In genomic region chr1:109527098-109527811, GRCh38 we compare ENCODE assay signal across 1 cellular context.
TF ChIP-seq lines count a peak whose summit lies in the region.

No MANE protein-coding gene starts in this region.

TF ChIP-seq in GM12878, 131 proteins besides CTCF, POLR2A, EP300 and RAD21 (continues in another document):
- TF ChIP-seq SUPT20H (IDR thresholded peaks at IDR 0.05; ENCODE audit: borderline replicate concordance, control insufficient read depth, low read depth, low read length), result no peak
- no peak for TF ChIP-seq NFYA (IDR thresholded peaks at IDR 0.05; ENCODE audit: borderline replicate concordance, low read depth, low read length)
- no peak for TF ChIP-seq ESRRA (IDR thresholded peaks at IDR 0.05; ENCODE audit: low read length)
- no peak for TF ChIP-seq BCLAF1 (IDR thresholded peaks at IDR 0.05)
- no peak for TF ChIP-seq ZNF384 (IDR thresholded peaks at IDR 0.05; ENCODE audit: borderline replicate concordance, low read depth, low read length)
- TF ChIP-seq NFIC (IDR thresholded peaks at IDR 0.05; ENCODE audit: low read depth, low read length), result peak; percentile 47; the same call in 1 of the 2 replicates
- no peak for TF ChIP-seq SMAD1 (IDR thresholded peaks at IDR 0.05; ENCODE audit: low read depth, partially characterized antibody)
- TF ChIP-seq HDAC6 (IDR thresholded peaks at IDR 0.05; ENCODE audit: unreplicated experiment), result no peak
- TF ChIP-seq SIN3A (IDR thresholded peaks at IDR 0.05; ENCODE audit: low read depth, low read length), result no peak
- TF ChIP-seq, protein P1, sequence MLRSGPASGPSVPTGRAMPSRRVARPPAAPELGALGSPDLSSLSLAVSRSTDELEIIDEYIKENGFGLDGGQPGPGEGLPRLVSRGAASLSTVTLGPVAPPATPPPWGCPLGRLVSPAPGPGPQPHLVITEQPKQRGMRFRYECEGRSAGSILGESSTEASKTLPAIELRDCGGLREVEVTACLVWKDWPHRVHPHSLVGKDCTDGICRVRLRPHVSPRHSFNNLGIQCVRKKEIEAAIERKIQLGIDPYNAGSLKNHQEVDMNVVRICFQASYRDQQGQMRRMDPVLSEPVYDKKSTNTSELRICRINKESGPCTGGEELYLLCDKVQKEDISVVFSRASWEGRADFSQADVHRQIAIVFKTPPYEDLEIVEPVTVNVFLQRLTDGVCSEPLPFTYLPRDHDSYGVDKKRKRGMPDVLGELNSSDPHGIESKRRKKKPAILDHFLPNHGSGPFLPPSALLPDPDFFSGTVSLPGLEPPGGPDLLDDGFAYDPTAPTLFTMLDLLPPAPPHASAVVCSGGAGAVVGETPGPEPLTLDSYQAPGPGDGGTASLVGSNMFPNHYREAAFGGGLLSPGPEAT (IDR thresholded peaks at IDR 0.05; ENCODE audit: low read depth), result peak; percentile 98
- no peak for TF ChIP-seq RB1 (IDR thresholded peaks at IDR 0.05; ENCODE audit: borderline replicate concordance)
- TF ChIP-seq USF1 (IDR thresholded peaks at IDR 0.05; ENCODE audit: borderline replicate concordance, extremely low read length, insufficient read depth, low read depth, low read length), result no peak
- no peak for TF ChIP-seq RFX5 (IDR thresholded peaks at IDR 0.05; ENCODE audit: low read depth, low read length)
- peak; percentile 68 for TF ChIP-seq MEF2B (IDR thresholded peaks at IDR 0.05; ENCODE audit: partially characterized antibody, poor library complexity, severe bottlenecking)
- TF ChIP-seq WRNIP1 (IDR thresholded peaks at IDR 0.05; ENCODE audit: borderline replicate concordance, low read depth, low read length), result no peak
- 0 out of 2 replicates have a peak, but pooled peaks have one; percentile 24 for TF ChIP-seq ZNF24 (IDR thresholded peaks at IDR 0.05)
- TF ChIP-seq LARP7 (IDR thresholded peaks at IDR 0.05), result no peak
- TF ChIP-seq FOXM1 (IDR thresholded peaks at IDR 0.05; ENCODE audit: low read depth, low read length), result peak; percentile 34; the same call in 1 of the 2 replicates
- TF ChIP-seq YBX1 (IDR thresholded peaks at IDR 0.05), result no peak
- TF ChIP-seq BACH1 (IDR thresholded peaks at IDR 0.05; ENCODE audit: borderline replicate concordance), result no peak
- TF ChIP-seq YY1 (IDR thresholded peaks at IDR 0.05; ENCODE audit: low read depth, low read length), result no peak
- TF ChIP-seq ATF7 (IDR thresholded peaks at IDR 0.05; ENCODE audit: low read depth), result peak; percentile 65
- TF ChIP-seq NRF1 (conservative IDR thresholded peaks at IDR 0.05; ENCODE audit: low read depth, low read length), result no peak
- TF ChIP-seq MTA3 (IDR thresholded peaks at IDR 0.05; ENCODE audit: borderline replicate concordance, low read length), result no peak
- TF ChIP-seq ZBTB33 (IDR thresholded peaks at IDR 0.05), result no peak
- no peak for TF ChIP-seq ZNF274 (IDR thresholded peaks at IDR 0.05; ENCODE audit: insufficient read depth, insufficient read length)
- TF ChIP-seq MLLT1 (IDR thresholded peaks at IDR 0.05), result peak; percentile 55; the same call in 1 of the 2 replicates
- TF ChIP-seq FOXK2 (IDR thresholded peaks at IDR 0.05), result no peak
- no peak for TF ChIP-seq PAX8 (IDR thresholded peaks at IDR 0.05)
- no peak for TF ChIP-seq HSF1 (IDR thresholded peaks at IDR 0.05; ENCODE audit: low read depth, low read length)
- TF ChIP-seq, protein P2, sequence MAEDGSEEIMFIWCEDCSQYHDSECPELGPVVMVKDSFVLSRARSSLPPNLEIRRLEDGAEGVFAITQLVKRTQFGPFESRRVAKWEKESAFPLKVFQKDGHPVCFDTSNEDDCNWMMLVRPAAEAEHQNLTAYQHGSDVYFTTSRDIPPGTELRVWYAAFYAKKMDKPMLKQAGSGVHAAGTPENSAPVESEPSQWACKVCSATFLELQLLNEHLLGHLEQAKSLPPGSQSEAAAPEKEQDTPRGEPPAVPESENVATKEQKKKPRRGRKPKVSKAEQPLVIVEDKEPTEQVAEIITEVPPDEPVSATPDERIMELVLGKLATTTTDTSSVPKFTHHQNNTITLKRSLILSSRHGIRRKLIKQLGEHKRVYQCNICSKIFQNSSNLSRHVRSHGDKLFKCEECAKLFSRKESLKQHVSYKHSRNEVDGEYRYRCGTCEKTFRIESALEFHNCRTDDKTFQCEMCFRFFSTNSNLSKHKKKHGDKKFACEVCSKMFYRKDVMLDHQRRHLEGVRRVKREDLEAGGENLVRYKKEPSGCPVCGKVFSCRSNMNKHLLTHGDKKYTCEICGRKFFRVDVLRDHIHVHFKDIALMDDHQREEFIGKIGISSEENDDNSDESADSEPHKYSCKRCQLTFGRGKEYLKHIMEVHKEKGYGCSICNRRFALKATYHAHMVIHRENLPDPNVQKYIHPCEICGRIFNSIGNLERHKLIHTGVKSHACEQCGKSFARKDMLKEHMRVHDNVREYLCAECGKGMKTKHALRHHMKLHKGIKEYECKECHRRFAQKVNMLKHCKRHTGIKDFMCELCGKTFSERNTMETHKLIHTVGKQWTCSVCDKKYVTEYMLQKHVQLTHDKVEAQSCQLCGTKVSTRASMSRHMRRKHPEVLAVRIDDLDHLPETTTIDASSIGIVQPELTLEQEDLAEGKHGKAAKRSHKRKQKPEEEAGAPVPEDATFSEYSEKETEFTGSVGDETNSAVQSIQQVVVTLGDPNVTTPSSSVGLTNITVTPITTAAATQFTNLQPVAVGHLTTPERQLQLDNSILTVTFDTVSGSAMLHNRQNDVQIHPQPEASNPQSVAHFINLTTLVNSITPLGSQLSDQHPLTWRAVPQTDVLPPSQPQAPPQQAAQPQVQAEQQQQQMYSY (CRISPR knock-in tag; IDR thresholded peaks at IDR 0.05), result no peak
- TF ChIP-seq, protein P3, sequence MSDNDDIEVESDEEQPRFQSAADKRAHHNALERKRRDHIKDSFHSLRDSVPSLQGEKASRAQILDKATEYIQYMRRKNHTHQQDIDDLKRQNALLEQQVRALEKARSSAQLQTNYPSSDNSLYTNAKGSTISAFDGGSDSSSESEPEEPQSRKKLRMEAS (IDR thresholded peaks at IDR 0.05; ENCODE audit: low read depth, low read length), result 0 out of 2 replicates have a peak, but pooled peaks have one; percentile 9
- TF ChIP-seq SREBF1 (IDR thresholded peaks at IDR 0.05; ENCODE audit: low read length), result no peak
- TF ChIP-seq BCL11A (IDR thresholded peaks at IDR 0.05; ENCODE audit: low read depth, low read length), result peak; percentile 30; the same call in 1 of the 2 replicates
- TF ChIP-seq MEF2A (IDR thresholded peaks at IDR 0.05; ENCODE audit: insufficient read depth, low read depth, low read length), result 0 out of 2 replicates have a peak, but pooled peaks have one; percentile 29
- no peak for TF ChIP-seq TARDBP (IDR thresholded peaks at IDR 0.05; ENCODE audit: borderline replicate concordance)
- TF ChIP-seq KDM1A (IDR thresholded peaks at IDR 0.05; ENCODE audit: borderline replicate concordance), result no peak
- no peak for TF ChIP-seq EGR1 (IDR thresholded peaks at IDR 0.05; ENCODE audit: borderline replicate concordance in 1 of 2, low read depth in 2 of 2, low read length in 2 of 2)
- peak; percentile 77 for TF ChIP-seq SPI1 (IDR thresholded peaks at IDR 0.05; ENCODE audit: borderline replicate concordance, insufficient read depth, low read depth, low read length)
- TF ChIP-seq RUNX3 (IDR thresholded peaks at IDR 0.05; ENCODE audit: low read length), result peak; percentile 51; the same call in 1 of the 2 replicates
- no peak for TF ChIP-seq TAF1 (IDR thresholded peaks at IDR 0.05; ENCODE audit: borderline replicate concordance, low read depth, low read length)
- 0 out of 2 replicates have a peak, but pooled peaks have one; percentile 13 for TF ChIP-seq TBL1XR1 (IDR thresholded peaks at IDR 0.05; ENCODE audit: low read depth, low read length)
- TF ChIP-seq, protein P4, sequence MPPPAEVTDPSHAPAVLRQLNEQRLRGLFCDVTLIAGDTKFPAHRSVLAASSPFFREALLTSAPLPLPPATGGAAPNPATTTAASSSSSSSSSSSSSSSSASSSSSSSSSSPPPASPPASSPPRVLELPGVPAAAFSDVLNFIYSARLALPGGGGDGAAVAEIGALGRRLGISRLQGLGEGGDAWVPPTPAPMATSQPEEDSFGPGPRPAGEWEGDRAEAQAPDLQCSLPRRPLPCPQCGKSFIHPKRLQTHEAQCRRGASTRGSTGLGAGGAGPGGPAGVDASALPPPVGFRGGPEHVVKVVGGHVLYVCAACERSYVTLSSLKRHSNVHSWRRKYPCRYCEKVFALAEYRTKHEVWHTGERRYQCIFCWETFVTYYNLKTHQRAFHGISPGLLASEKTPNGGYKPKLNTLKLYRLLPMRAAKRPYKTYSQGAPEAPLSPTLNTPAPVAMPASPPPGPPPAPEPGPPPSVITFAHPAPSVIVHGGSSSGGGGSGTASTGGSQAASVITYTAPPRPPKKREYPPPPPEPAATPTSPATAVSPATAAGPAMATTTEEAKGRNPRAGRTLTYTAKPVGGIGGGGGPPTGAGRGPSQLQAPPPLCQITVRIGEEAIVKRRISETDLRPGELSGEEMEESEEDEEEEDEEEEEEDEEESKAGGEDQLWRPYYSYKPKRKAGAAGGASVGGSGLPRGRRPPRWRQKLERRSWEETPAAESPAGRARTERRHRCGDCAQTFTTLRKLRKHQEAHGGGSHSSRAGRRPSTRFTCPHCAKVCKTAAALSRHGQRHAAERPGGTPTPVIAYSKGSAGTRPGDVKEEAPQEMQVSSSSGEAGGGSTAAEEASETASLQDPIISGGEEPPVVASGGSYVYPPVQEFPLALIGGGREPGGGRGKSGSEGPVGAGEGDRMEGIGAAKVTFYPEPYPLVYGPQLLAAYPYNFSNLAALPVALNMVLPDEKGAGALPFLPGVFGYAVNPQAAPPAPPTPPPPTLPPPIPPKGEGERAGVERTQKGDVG (CRISPR knock-in tag; IDR thresholded peaks at IDR 0.05), result no peak
- TF ChIP-seq GATAD2B (conservative IDR thresholded peaks at IDR 0.05; ENCODE audit: low read depth), result no peak
- TF ChIP-seq PKNOX1 (IDR thresholded peaks at IDR 0.05), result peak; percentile 91
